In genomic region chr20:58361549-58361948, GRCh38 we compare ENCODE assay signal across 1 cellular context.
TF ChIP-seq lines count a peak whose summit lies in the region.

No MANE protein-coding gene starts in this region.

TF ChIP-seq in HepG2, 621 proteins besides CTCF, POLR2A, EP300 and RAD21:
- TF ChIP-seq RBM22 (optimal IDR thresholded peaks at IDR 0.05; ENCODE audit: low read length) (peak; percentile 41), RFX1 (IDR thresholded peaks at IDR 0.05) (0 out of 2 replicates have a peak, but pooled peaks have one; percentile 10), JUNB (CRISPR knock-in tag; IDR thresholded peaks at IDR 0.05; ENCODE audit: borderline replicate concordance) (no peak)
TF ChIP-seq in HepG2: peak in this region for 2.
